Comparison of ENCODE assay signal across 26 cellular contexts in genomic region chr12:238116-238515, GRCh38. TPM values are rescaled to one million over a fixed set of nuclear protein-coding genes. Genes with fewer than 3 reads are reported as not detected.
DNase-seq lines count a peak whose midpoint lies in the region; ATAC-seq, FAIRE-seq and TF ChIP-seq lines count a peak whose summit lies in the region.
"Had no signal": no experiment of that assay in that cellular context is flagged by ENCODE, and none has a peak within 500 bp of the region (broad histone marks: within the 10 kb centered on the region; RNA-seq: fewer than 3 reads in every experiment).

No MANE protein-coding gene starts in this region.

- no peaks in the 10 kb centered on the region for H3K36me3 ChIP-seq in bronchial epithelial cell (ENCODE audit: control insufficient read depth, insufficient read depth, low read length)
- H3K36me3 ChIP-seq: HAP-1 had no signal

- CTCF ChIA-PET in RWPE1 (lab: Yijun Ruan, JAX) = interaction anchor here (0.6 kb wide), 1 partner anchor 306 kb away, joined by 3 read pairs; no protein-coding TSS in a partner anchor

- intact Hi-C loops in sciatic nerve (cut with DNase I) = no loop called here

- no peak overlapping the region for H3K27ac ChIP-seq in RWPE1
- H3K27ac ChIP-seq: C4-2B, GM23248, KMS-11 had no signal

- POLR2A ChIA-PET in RWPE1 (lab: Yijun Ruan, JAX; ENCODE audit: low non-redundant PET) = no interaction called here

- ATAC-seq in left lobe of liver = no peak
- ATAC-seq in sciatic nerve = no peak

- H3K4me3 ChIP-seq in bronchial epithelial cell (ENCODE audit: low read depth, low read length) = no peak overlapping the region
- H3K4me3 ChIP-seq: GM23248, HAP-1 had no signal

- peak; percentile 79 for FAIRE-seq in bronchial epithelial cell (lab: Jason Lieb, UNC)
- FAIRE-seq: A204.1, G401.6, GM12892 had no signal

- no peak for TF ChIP-seq CTCF in bronchial epithelial cell (IDR thresholded peaks at IDR 0.05; ENCODE audit: insufficient read depth, low read length, severe bottlenecking)
- no peak for TF ChIP-seq CTCF in RWPE1 (conservative IDR thresholded peaks at IDR 0.05; ENCODE audit: low read depth)

- DNase-seq in D341Med (ENCODE audit: low spot score) (peak; percentile 3), bronchial epithelial cell (ENCODE audit: low read depth) (no peak), left lobe of liver (ENCODE audit: low spot score) (peak; percentile 34), sciatic nerve (ENCODE audit: low spot score) (peak; percentile 15), ureter (ENCODE audit: low spot score) (no peak), RWPE1 (ENCODE audit: low spot score) (no peak), NCI-H2196 (lab: John Stamatoyannopoulos, UW; ENCODE audit: unreplicated experiment) (no peak)
- DNase-seq: Calu3; CD8-positive, alpha-beta memory T cell; GM23248; IMR-90; NCI-H1105; NCI-H2029 treated with DMSO at 0.1 percent for 48 hours; NCI-H345; NCI-H526; Right ventricle myocardium superior had no signal

- no peaks in the 10 kb centered on the region for H3K27me3 ChIP-seq in bronchial epithelial cell (ENCODE audit: control insufficient read depth, insufficient read depth, low read length)

RNA-seq across cellular contexts. Expression of gene SLC6A12, which starts 24.2 kb away (rescaled TPM):
- total RNA-seq in bronchial epithelial cell = 0.26 TPM in 1 of 2 replicates, not detected in the other
- total RNA-seq in left lobe of liver = 72.6 TPM
- total RNA-seq in sciatic nerve = 0.40 TPM
- total RNA-seq in ureter = 1.2 TPM
- total RNA-seq: GM23248, HT1080, IMR-90, OCI-LY7 had no signal

RNA-seq across cellular contexts. Expression of gene SLC6A13, which starts 24.5 kb away (rescaled TPM):
- total RNA-seq in bronchial epithelial cell (0.64 and 0.79 TPM in 2 replicates), left lobe of liver (91.6 TPM), sciatic nerve (0.85 TPM), ureter (not detected)
- total RNA-seq: Daoy, GM23248, HT1080, SK-MEL-5 had no signal

Comparison
In these comparisons a context has a peak if more than half of its experiments do, and no peak if none do; other contexts are left out.
1. DNase-seq: peak in D341Med (single experiment), left lobe of liver (single experiment) and sciatic nerve (single experiment); none in bronchial epithelial cell (single experiment), ureter (single experiment), RWPE1 (single experiment) and NCI-H2196 (single experiment).
2. RNA of gene SLC6A12, which starts 24.2 kb away (total RNA-seq): 72.6 TPM in left lobe of liver (single experiment); 1.2 TPM in ureter (single experiment), 0.40 TPM in sciatic nerve (single experiment) and 0.26 TPM in bronchial epithelial cell; every median in the first group is over 10 times any median in the second.
3. RNA of gene SLC6A13, which starts 24.5 kb away (total RNA-seq): 91.6 TPM in left lobe of liver (single experiment); 0.85 TPM in sciatic nerve (single experiment), 0.64 to 0.79 TPM in bronchial epithelial cell and not detected in ureter (single experiment); every median in the first group is over 10 times any median in the second.